ENCODE assay signal across 16 cellular contexts in genomic region chr20:40978761-40979160, GRCh38.
"Had no signal": no experiment of that assay in that cellular context is flagged by ENCODE, and none has a peak within 500 bp of the region (broad histone marks: within the 10 kb centered on the region; RNA-seq: fewer than 3 reads in every experiment).

No MANE protein-coding gene starts in this region.

- H3K27me3 Mint-ChIP-seq: memory B cell had no signal

- H3K4me3 ChIP-seq: heart left ventricle, ovary, right atrium auricular region, thyroid gland, upper lobe of right lung, vagina had no signal

- DNase-seq: effector memory CD4-positive, alpha-beta T cell; heart left ventricle; hippocampal formation; natural killer cell; ovary; small intestine; stimulated activated CD4-positive, alpha-beta T cell treated with anti-CD3 and anti-CD28 coated beads, Interleukin-12 subunit alpha, Interleukin-12 subunit beta, amount 100 ng/mL, for 4 hours; stimulated activated naive CD4-positive, alpha-beta T cell; thyroid gland; upper lobe of right lung had no signal

- H3K27ac ChIP-seq: heart left ventricle, ovary, right atrium auricular region, thyroid gland, upper lobe of right lung, vagina had no signal

- H3K27me3 ChIP-seq: ovary, right atrium auricular region, thyroid gland, upper lobe of right lung, vagina had no signal

- H3K4me1 Mint-ChIP-seq: mesothelial cell of epicardium, natural killer cell, neural crest cell had no signal

- H3K4me1 ChIP-seq: heart left ventricle, right atrium auricular region, thyroid gland, upper lobe of right lung, vagina had no signal

- ATAC-seq: heart left ventricle, left lobe of liver, natural killer cell, upper lobe of right lung had no signal

- H3K4me3 Mint-ChIP-seq: memory B cell, mesothelial cell of epicardium, natural killer cell, neural crest cell had no signal

- H3K27ac Mint-ChIP-seq: memory B cell, mesothelial cell of epicardium, natural killer cell had no signal

- H3K36me3 ChIP-seq: heart left ventricle, ovary, right atrium auricular region, thyroid gland, upper lobe of right lung, vagina had no signal

- H3K9me3 ChIP-seq: ovary, thyroid gland, upper lobe of right lung had no signal
